Comparison of ENCODE assay signal across 24 cellular contexts in genomic region chr14:25026476-25027137, GRCh38. TPM values are rescaled to one million over a fixed set of nuclear protein-coding genes. Genes with fewer than 3 reads are reported as not detected.
DNase-seq lines count a peak whose midpoint lies in the region; ATAC-seq and TF ChIP-seq lines count a peak whose summit lies in the region.
"Had no signal": no experiment of that assay in that cellular context is flagged by ENCODE, and none has a peak within 500 bp of the region (broad histone marks: within the 10 kb centered on the region; RNA-seq: fewer than 3 reads in every experiment).

No MANE protein-coding gene starts in this region.

- no peaks in the 10 kb centered on the region for H3K9me3 Mint-ChIP-seq in GM23338
- H3K9me3 Mint-ChIP-seq: activated CD4-positive, alpha-beta T cell treated with anti-CD3 and anti-CD28 coated beads, Interleukin-2, amount 10 ng/mL, durations not matched to agents 24 days and 14 days; activated naive CD8-positive, alpha-beta T cell treated with anti-CD3 and anti-CD28 coated beads, Interleukin-2, amount 10 ng/mL, durations not matched to agents 7 days and 5 days; activated T-helper 2 cell treated with anti-CD3 and anti-CD28 coated beads, Interferon-gamma antibody, Interleukin-2, Interleukin-4, amounts not matched to agents 10 μg/mL and 5 μg/mL and 100 μg/mL, durations not matched to agents 14 hours and 24 hours and 36 hours; T-helper 1 cell treated with Interleukin-12 subunit alpha and Interleukin-12 subunit beta and Interleukin-4 antibody, amounts not matched to agents 30 μg/mL and 1 μg/mL, for 36 hours had no signal

- no peak for TF ChIP-seq CTCF in GM23338 (conservative IDR thresholded peaks at IDR 0.05; ENCODE audit: low read depth in 2 of 2)

- no peak overlapping the region for H3K4me2 ChIP-seq in GM23338

- H3K27me3 ChIP-seq in GM23338 (ENCODE audit: insufficient read depth) = no peaks in the 10 kb centered on the region
- H3K27me3 ChIP-seq: MG63, Peyer's patch had no signal

- peak overlapping the region; percentile 2; the same call in 1 of the 2 replicates for H3K27ac Mint-ChIP-seq in GM23338
- H3K27ac Mint-ChIP-seq: activated CD4-positive, alpha-beta T cell treated with anti-CD3 and anti-CD28 coated beads, Interleukin-2, amount 10 ng/mL, durations not matched to agents 24 days and 14 days; activated naive CD8-positive, alpha-beta T cell treated with anti-CD3 and anti-CD28 coated beads, Interleukin-2, amount 10 ng/mL, durations not matched to agents 7 days and 5 days; activated T-helper 2 cell treated with anti-CD3 and anti-CD28 coated beads, Interferon-gamma antibody, Interleukin-2, Interleukin-4, amounts not matched to agents 10 μg/mL and 5 μg/mL and 100 μg/mL, durations not matched to agents 14 hours and 24 hours and 36 hours; B cell; brain; naive thymus-derived CD4-positive, alpha-beta T cell; T-helper 1 cell treated with Interleukin-12 subunit alpha and Interleukin-12 subunit beta and Interleukin-4 antibody, amounts not matched to agents 30 μg/mL and 1 μg/mL, for 36 hours had no signal

- no peaks in the 10 kb centered on the region for H3K36me3 Mint-ChIP-seq in GM23338 (ENCODE audit: low read depth)
- H3K36me3 Mint-ChIP-seq: activated naive CD8-positive, alpha-beta T cell treated with anti-CD3 and anti-CD28 coated beads, Interleukin-2, amount 10 ng/mL, durations not matched to agents 7 days and 5 days; brain; naive thymus-derived CD4-positive, alpha-beta T cell had no signal

- ATAC-seq in GM23338 (no peak), HG03342 (IDR thresholded peaks at IDR 0.05; ENCODE audit: unreplicated experiment) (peak; percentile 67)
- ATAC-seq: left cardiac atrium; naive thymus-derived CD4-positive, alpha-beta T cell; right cardiac atrium had no signal

- H4K20me1 ChIP-seq in GM23338 (replicated peaks; ENCODE audit: insufficient read depth) = no peaks in the 10 kb centered on the region

- peaks cover 28% of the 10 kb centered on the region for H3K79me2 ChIP-seq in GM23338 (replicated peaks; ENCODE audit: insufficient read depth)

- peaks cover 10% of the 10 kb centered on the region; the same call in 2 of the 3 replicates for H3K4me1 Mint-ChIP-seq in GM23338
- H3K4me1 Mint-ChIP-seq: activated CD4-positive, alpha-beta T cell treated with anti-CD3 and anti-CD28 coated beads, Interleukin-2, amount 10 ng/mL, durations not matched to agents 24 days and 14 days; activated naive CD8-positive, alpha-beta T cell treated with anti-CD3 and anti-CD28 coated beads, Interleukin-2, amount 10 ng/mL, durations not matched to agents 7 days and 5 days; brain; naive thymus-derived CD4-positive, alpha-beta T cell had no signal

- no peaks in the 10 kb centered on the region for H3F3A ChIP-seq in GM23338 (replicated peaks; ENCODE audit: low read depth)

- H2AFZ ChIP-seq in GM23338 = no peak overlapping the region

- H3K27me3 Mint-ChIP-seq in GM23338 (ENCODE audit: insufficient read depth, low read depth, poor library complexity) = no peaks in the 10 kb centered on the region
- H3K27me3 Mint-ChIP-seq: B cell had no signal

- H3K4me3 Mint-ChIP-seq in GM23338 = no peak overlapping the region
- H3K4me3 Mint-ChIP-seq: activated CD4-positive, alpha-beta T cell treated with anti-CD3 and anti-CD28 coated beads, Interleukin-2, amount 10 ng/mL, durations not matched to agents 24 days and 14 days; activated naive CD8-positive, alpha-beta T cell treated with anti-CD3 and anti-CD28 coated beads, Interleukin-2, amount 10 ng/mL, durations not matched to agents 7 days and 5 days; B cell; brain; naive thymus-derived CD4-positive, alpha-beta T cell; T-helper 1 cell treated with Interleukin-12 subunit alpha and Interleukin-12 subunit beta and Interleukin-4 antibody, amounts not matched to agents 30 μg/mL and 1 μg/mL, for 36 hours had no signal

- H3K4me3 ChIP-seq in GM23338 = no peak overlapping the region
- H3K4me3 ChIP-seq: MG63, Peyer's patch, SJSA1 had no signal

- DNase-seq in NCI-H748 (lab: John Stamatoyannopoulos, UW; ENCODE audit: unreplicated experiment) (peak; percentile 18), NCI-H748 treated with DMSO at 0.1 percent for 48 hours (lab: John Stamatoyannopoulos, UW) (no peak), GM23338 (ENCODE audit: low spot score) (no peak), A172 (ENCODE audit: low spot score) (no peak), mesenteric fat pad (ENCODE audit: low spot score) (no peak), NCI-H524 treated with DMSO at 0.1 percent for 48 hours (lab: John Stamatoyannopoulos, UW) (no peak)
- DNase-seq in effector CD4-positive, alpha-beta T cell = no peak
- DNase-seq: activated CD4-positive, alpha-beta T cell treated with anti-CD3 and anti-CD28 coated beads, Interleukin-2, amount 10 ng/mL, durations not matched to agents 24 days and 14 days; activated naive CD8-positive, alpha-beta T cell treated with anti-CD3 and anti-CD28 coated beads, Interleukin-2, amount 10 ng/mL, durations not matched to agents 7 days and 5 days; COR-L47; glutamatergic neuron; left cardiac atrium; mesenchymal stem cell; MG63; naive thymus-derived CD4-positive, alpha-beta T cell; Peyer's patch; right cardiac atrium had no signal

- peaks cover 8% of the 10 kb centered on the region for H3K4me1 ChIP-seq in GM23338 (ENCODE audit: insufficient read depth)
- H3K4me1 ChIP-seq: Peyer's patch, SJSA1 had no signal

- H3K36me3 ChIP-seq in GM23338 (ENCODE audit: insufficient read depth) = no peaks in the 10 kb centered on the region
- H3K36me3 ChIP-seq: MG63, Peyer's patch, SJSA1 had no signal

- H3K9me2 ChIP-seq in GM23338 (ENCODE audit: insufficient read depth) = peaks cover 8% of the 10 kb centered on the region; the same call in 1 of the 2 replicates

- H3K27ac ChIP-seq in GM23338 (ENCODE audit: low read depth) = no peak overlapping the region
- H3K27ac ChIP-seq: 22Rv1, Peyer's patch, SJSA1 had no signal

TF ChIP-seq in GM23338, 12 proteins besides CTCF, POLR2A, EP300 and RAD21 (continues in another document):
- no peak for TF ChIP-seq REST (IDR thresholded peaks at IDR 0.05; ENCODE audit: unreplicated experiment)
- TF ChIP-seq ETS1 (IDR thresholded peaks at IDR 0.05) = no peak
- no peak for TF ChIP-seq STAT1 (IDR thresholded peaks at IDR 0.05; ENCODE audit: unreplicated experiment)
- TF ChIP-seq ZNF331 (CRISPR knock-in tag; IDR thresholded peaks at IDR 0.05; ENCODE audit: low read depth) = no peak
- TF ChIP-seq NANOG (IDR thresholded peaks at IDR 0.05; ENCODE audit: borderline replicate concordance) = no peak
- no peak for TF ChIP-seq JUNB (IDR thresholded peaks at IDR 0.05; ENCODE audit: unreplicated experiment)

RNA-seq across cellular contexts. Expression of gene STXBP6, which starts 23.3 kb away (rescaled TPM):
- total RNA-seq in GM23338 (2014; rRNA removed; shearing (Covaris generic)) = 19.7 and 23.8 TPM in 2 replicates
- 29.0 TPM in 2 replicates for polyA plus RNA-seq in GM23338 (2016; fragmentation: Nextera tagmentation; extraction: Ambion mirVana)
- 3.9 and 7.6 TPM in 2 replicates for total RNA-seq in A172 (2014; rRNA removed; shearing (Covaris generic))
- total RNA-seq in mesenteric fat pad = 2.4 TPM
- total RNA-seq: activated CD4-positive, alpha-beta T cell treated with anti-CD3 and anti-CD28 coated beads, Interleukin-2, amount 10 ng/mL, durations not matched to agents 24 days and 14 days; activated naive CD8-positive, alpha-beta T cell treated with anti-CD3 and anti-CD28 coated beads, Interleukin-2, amount 10 ng/mL, durations not matched to agents 7 days and 5 days; activated T-helper 2 cell treated with anti-CD3 and anti-CD28 coated beads, Interferon-gamma antibody, Interleukin-2, Interleukin-4, amounts not matched to agents 10 μg/mL and 5 μg/mL and 100 μg/mL, durations not matched to agents 14 hours and 24 hours and 36 hours; B cell; naive thymus-derived CD4-positive, alpha-beta T cell had no signal
- polyA plus RNA-seq: naive thymus-derived CD4-positive, alpha-beta T cell had no signal
